1 cellular context compared by ENCODE assay signal in the genomic region with DNA sequence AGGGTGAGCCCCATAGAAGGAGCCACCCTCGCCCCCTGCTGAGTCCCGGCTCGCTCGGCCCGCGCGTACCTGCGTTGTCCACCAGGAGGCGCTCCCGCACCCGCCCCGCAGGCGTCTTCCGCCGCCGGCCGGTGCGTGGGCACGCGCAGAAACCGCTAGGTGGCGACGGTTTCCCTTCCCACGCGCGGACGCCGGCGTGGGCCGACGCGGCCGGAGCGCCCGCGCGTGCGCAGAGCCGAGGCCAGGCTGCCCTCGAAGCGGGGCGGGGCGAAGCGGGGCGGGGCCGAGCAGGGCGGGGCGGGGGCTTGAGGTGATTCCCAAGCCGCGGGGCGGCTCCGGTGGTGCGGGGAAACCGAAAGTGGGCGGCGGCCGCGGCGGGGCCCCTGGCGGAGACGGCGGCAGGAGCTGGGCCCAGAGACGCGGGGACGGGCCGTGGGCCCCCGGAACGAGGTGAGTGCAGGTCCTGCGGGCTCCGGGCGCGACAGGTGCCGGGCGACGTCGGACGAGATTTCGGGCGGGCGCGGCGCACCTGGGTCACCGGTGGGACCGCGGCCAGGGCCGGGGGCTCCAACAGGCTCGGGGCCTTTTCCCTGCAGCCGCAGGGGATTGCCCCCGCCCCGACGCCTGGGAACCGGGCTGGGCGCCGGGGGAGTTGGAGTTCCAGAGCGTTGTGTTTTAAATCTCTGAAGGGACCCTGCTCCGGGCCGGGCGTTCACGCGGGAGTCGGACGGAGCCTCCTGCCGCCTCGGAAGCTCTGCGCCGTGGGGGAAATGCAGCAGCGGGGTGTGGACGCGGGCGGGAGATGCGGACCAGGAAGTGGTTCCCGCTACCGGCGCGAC.
TF ChIP-seq lines count a peak whose summit lies in the region.

A gene with protein sequence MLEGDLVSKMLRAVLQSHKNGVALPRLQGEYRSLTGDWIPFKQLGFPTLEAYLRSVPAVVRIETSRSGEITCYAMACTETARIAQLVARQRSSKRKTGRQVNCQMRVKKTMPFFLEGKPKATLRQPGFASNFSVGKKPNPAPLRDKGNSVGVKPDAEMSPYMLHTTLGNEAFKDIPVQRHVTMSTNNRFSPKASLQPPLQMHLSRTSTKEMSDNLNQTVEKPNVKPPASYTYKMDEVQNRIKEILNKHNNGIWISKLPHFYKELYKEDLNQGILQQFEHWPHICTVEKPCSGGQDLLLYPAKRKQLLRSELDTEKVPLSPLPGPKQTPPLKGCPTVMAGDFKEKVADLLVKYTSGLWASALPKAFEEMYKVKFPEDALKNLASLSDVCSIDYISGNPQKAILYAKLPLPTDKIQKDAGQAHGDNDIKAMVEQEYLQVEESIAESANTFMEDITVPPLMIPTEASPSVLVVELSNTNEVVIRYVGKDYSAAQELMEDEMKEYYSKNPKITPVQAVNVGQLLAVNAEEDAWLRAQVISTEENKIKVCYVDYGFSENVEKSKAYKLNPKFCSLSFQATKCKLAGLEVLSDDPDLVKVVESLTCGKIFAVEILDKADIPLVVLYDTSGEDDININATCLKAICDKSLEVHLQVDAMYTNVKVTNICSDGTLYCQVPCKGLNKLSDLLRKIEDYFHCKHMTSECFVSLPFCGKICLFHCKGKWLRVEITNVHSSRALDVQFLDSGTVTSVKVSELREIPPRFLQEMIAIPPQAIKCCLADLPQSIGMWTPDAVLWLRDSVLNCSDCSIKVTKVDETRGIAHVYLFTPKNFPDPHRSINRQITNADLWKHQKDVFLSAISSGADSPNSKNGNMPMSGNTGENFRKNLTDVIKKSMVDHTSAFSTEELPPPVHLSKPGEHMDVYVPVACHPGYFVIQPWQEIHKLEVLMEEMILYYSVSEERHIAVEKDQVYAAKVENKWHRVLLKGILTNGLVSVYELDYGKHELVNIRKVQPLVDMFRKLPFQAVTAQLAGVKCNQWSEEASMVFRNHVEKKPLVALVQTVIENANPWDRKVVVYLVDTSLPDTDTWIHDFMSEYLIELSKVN (plus strand): TSS at position 308 of the 839 bp plus-strand sequence. CDS start 16,370 bp downstream, outside the sequence.

TF ChIP-seq in K562, 482 proteins besides CTCF, POLR2A, EP300 and RAD21 (continued from another document):
- TF ChIP-seq RERE (CRISPR knock-in tag; IDR thresholded peaks at IDR 0.05; ENCODE audit: borderline replicate concordance) (no peak), CAMTA2 (CRISPR knock-in tag; conservative IDR thresholded peaks at IDR 0.05) (no peak), ZNF311 (CRISPR knock-in tag; IDR thresholded peaks at IDR 0.05) (0 out of 2 replicates have a peak, but pooled peaks have one; percentile 24), TCF7L2 (IDR thresholded peaks at IDR 0.05; ENCODE audit: low read depth, low read length) (no peak), HMGXB4 (CRISPR knock-in tag; IDR thresholded peaks at IDR 0.05) (peak; percentile 80), GATA2 (CRISPR knock-in tag; IDR thresholded peaks at IDR 0.05) (no peak), CTCFL (IDR thresholded peaks at IDR 0.05; ENCODE audit: borderline replicate concordance, insufficient read depth, low read depth, low read length, poor library complexity, severe bottlenecking) (peak; percentile 98), PML (IDR thresholded peaks at IDR 0.05; ENCODE audit: low read length) (no peak)
- TF ChIP-seq, protein P1, sequence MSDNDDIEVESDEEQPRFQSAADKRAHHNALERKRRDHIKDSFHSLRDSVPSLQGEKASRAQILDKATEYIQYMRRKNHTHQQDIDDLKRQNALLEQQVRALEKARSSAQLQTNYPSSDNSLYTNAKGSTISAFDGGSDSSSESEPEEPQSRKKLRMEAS (CRISPR knock-in tag; IDR thresholded peaks at IDR 0.05), result peak; percentile 52; the same call in 1 of the 2 replicates
- TF ChIP-seq, protein P2, sequence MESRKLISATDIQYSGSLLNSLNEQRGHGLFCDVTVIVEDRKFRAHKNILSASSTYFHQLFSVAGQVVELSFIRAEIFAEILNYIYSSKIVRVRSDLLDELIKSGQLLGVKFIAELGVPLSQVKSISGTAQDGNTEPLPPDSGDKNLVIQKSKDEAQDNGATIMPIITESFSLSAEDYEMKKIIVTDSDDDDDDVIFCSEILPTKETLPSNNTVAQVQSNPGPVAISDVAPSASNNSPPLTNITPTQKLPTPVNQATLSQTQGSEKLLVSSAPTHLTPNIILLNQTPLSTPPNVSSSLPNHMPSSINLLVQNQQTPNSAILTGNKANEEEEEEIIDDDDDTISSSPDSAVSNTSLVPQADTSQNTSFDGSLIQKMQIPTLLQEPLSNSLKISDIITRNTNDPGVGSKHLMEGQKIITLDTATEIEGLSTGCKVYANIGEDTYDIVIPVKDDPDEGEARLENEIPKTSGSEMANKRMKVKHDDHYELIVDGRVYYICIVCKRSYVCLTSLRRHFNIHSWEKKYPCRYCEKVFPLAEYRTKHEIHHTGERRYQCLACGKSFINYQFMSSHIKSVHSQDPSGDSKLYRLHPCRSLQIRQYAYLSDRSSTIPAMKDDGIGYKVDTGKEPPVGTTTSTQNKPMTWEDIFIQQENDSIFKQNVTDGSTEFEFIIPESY (CRISPR knock-in tag; IDR thresholded peaks at IDR 0.05), result peak; percentile 46; the same call in 1 of the 2 replicates
